In the genomic region with DNA sequence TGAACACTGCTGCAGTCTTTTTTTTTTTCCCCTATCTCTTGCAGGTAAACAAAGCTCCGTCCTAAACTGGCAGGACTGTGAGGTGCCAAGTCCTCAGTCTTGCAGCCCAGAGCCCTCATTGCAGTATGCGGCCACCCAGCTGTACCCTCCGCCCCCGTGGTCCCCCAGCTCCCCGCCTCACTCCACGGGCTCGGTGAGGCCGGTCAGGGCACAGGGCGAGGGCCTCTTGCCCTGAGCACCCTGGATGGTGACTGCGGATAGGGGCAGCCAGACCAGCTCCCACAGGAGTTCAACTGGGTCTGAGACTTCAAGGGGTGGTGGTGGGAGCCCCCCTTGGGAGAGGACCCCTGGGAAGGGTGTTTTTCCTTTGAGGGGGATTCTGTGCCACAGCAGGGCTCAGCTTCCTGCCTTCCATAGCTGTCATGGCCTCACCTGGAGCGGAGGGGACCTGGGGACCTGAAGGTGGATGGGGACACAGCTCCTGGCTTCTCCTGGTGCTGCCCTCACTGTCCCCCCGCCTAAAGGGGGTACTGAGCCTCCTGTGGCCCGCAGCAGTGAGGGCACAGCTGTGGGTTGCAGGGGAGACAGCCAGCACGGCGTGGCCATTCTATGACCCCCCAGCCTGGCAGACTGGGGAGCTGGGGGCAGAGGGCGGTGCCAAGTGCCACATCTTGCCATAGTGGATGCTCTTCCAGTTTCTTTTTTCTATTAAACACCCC, we compare ENCODE assay signal across 18 cellular contexts. TPM values are rescaled to one million over a fixed set of nuclear protein-coding genes. Genes with fewer than 3 reads are reported as not detected.
DNase-seq lines count a peak whose midpoint lies in the region; ATAC-seq and TF ChIP-seq lines count a peak whose summit lies in the region.
"Had no signal": no experiment of that assay in that cellular context is flagged by ENCODE, and none has a peak within 500 bp of the region (broad histone marks: within the 10 kb centered on the region; RNA-seq: fewer than 3 reads in every experiment).

No MANE protein-coding gene starts in this region.

- CTCF ChIA-PET in IMR-90 (lab: Yijun Ruan, JAX) = no interaction called here

- H3K27me3 ChIP-seq in IMR-90 (ENCODE audit: control insufficient read depth, insufficient read depth, low read length) (no peaks in the 10 kb centered on the region), neuronal stem cell (ENCODE audit: control insufficient read depth in 3 of 3, insufficient read depth in 3 of 3, low read depth in 1 of 3, low read length in 3 of 3) (no peaks in the 10 kb centered on the region), thyroid gland (no peaks in the 10 kb centered on the region)

- TF ChIP-seq CTCF in IMR-90 (conservative IDR thresholded peaks at IDR 0.05; ENCODE audit: low read depth, low read length) (no peak), thyroid gland (IDR thresholded peaks at IDR 0.05) (no peak)

- H3K9ac ChIP-seq in IMR-90 (ENCODE audit: low read depth, low read length) = no peak overlapping the region
- H3K9ac ChIP-seq in neuronal stem cell (ENCODE audit: low read depth, low read length, poor library complexity) = no peak overlapping the region
- H3K9ac ChIP-seq: KMS-11 had no signal

- H2BK20ac ChIP-seq in IMR-90 (ENCODE audit: low read depth, low read length) = no peak overlapping the region

- 73% methylated on average over 4 of the region's 16 CpGs; no CpG with 5 or more reads in 1 of the 2 experiments for WGBS in IMR-90 (ENCODE audit: extremely low coverage in 2 of 2, insufficient read length in 1 of 2), 2 experiments
- no CpG with 5 or more reads among the region's 16 CpGs for WGBS in neuronal stem cell (ENCODE audit: extremely low coverage in 2 of 2, insufficient read length in 2 of 2, insufficient replicate concordance in 1 of 2), 2 donors
- WGBS in thyroid gland, 2 donors = 78 to 81% methylated on average over 7 to 15 of the region's 16 CpGs

- no peak overlapping the region for H3K56ac ChIP-seq in IMR-90 (ENCODE audit: extremely low read depth, insufficient read depth, low read length)

- in situ Hi-C loops in IMR-90 (cut with MboI; ENCODE audit: low sequenced_read_pairs) = no loop called here

- POLR2A ChIA-PET in IMR-90 (lab: Charles Lee; ENCODE audit: unreplicated experiment) = no interaction called here

- TF ChIP-seq RAD21 in IMR-90 (IDR thresholded peaks at IDR 0.05; ENCODE audit: low read length) = no peak

- no peaks in the 10 kb centered on the region for H3K9me3 Mint-ChIP-seq in effector memory CD8-positive, alpha-beta T cell
- H3K9me3 Mint-ChIP-seq: CD4-positive, alpha-beta T cell had no signal

- no peak overlapping the region for H2BK5ac ChIP-seq in IMR-90 (ENCODE audit: low read depth, low read length, poor library complexity, severe bottlenecking)
- no peak overlapping the region for H2BK5ac ChIP-seq in neuronal stem cell (ENCODE audit: low read length)

- H3K9me3 ChIP-seq in IMR-90 (ENCODE audit: control insufficient read depth, insufficient read depth, low read length) (no peaks in the 10 kb centered on the region), neuronal stem cell (replicated peaks in 1 of 2; ENCODE audit: control insufficient read depth in 2 of 2, insufficient read depth in 1 of 2, low read depth in 1 of 2, low read length in 2 of 2) (no peaks in the 10 kb centered on the region), thyroid gland (no peaks in the 10 kb centered on the region)
- H3K9me3 ChIP-seq: Caco-2 had no signal

- peaks cover 0 to 3% of the 10 kb centered on the region in 2 donors for H3K4me1 Mint-ChIP-seq in effector memory CD8-positive, alpha-beta T cell (ENCODE audit: low read depth in 2 of 2)

- no TSS peak for BruUV-seq in IMR-90 (replicated peaks; lab: Mats Ljungman, UMichigan)

- peaks cover 3% of the 10 kb centered on the region; the same call in 1 of the 2 replicates for H3K4me1 ChIP-seq in IMR-90 (ENCODE audit: control insufficient read depth, insufficient read depth, low read length)
- no peaks in the 10 kb centered on the region for H3K4me1 ChIP-seq in neuronal stem cell (ENCODE audit: control insufficient read depth in 2 of 2, insufficient read depth in 1 of 2, low read depth in 1 of 2, low read length in 2 of 2)
- H3K4me1 ChIP-seq in thyroid gland = no peaks in the 10 kb centered on the region
- H3K4me1 ChIP-seq: Caco-2 had no signal

- TF ChIP-seq POLR2A in IMR-90 (IDR thresholded peaks at IDR 0.05; ENCODE audit: low read depth, low read length) = no peak
- TF ChIP-seq POLR2A in thyroid gland (IDR thresholded peaks at IDR 0.05) = no peak

- peaks cover 0 to 22% of the 10 kb centered on the region in 2 experiments; a peak in 3 of 4 replicates for H3K79me1 ChIP-seq in IMR-90 (ENCODE audit: low read depth in 1 of 2, low read length in 2 of 2)
- peaks cover 4% of the 10 kb centered on the region for H3K79me1 ChIP-seq in neuronal stem cell (ENCODE audit: low read depth, low read length)

- H3K4ac ChIP-seq in IMR-90 (ENCODE audit: low read depth, low read length) (no peak overlapping the region), neuronal stem cell (ENCODE audit: low read length) (no peak overlapping the region)

- H2AFZ ChIP-seq in IMR-90 (replicated peaks; ENCODE audit: low read length, poor library complexity) (no peak overlapping the region), neuronal stem cell (ENCODE audit: low read length) (no peak overlapping the region)

- H3K18ac ChIP-seq in IMR-90 (ENCODE audit: low read depth, low read length) (no peak overlapping the region), neuronal stem cell (ENCODE audit: low read length) (no peak overlapping the region)

- intact Hi-C loops in IMR-90 (cut with micrococcal nuclease) = no loop called here
- intact Hi-C loops in thyroid gland (cut with DNase I) = loop anchor here (10.0 kb wide), 1 partner anchor 265 kb away; no protein-coding TSS in a partner anchor

- peak overlapping the region in 1 of 2 donors; percentile 60 for H3K27ac Mint-ChIP-seq in effector memory CD8-positive, alpha-beta T cell
- H3K27ac Mint-ChIP-seq: CD4-positive, alpha-beta T cell had no signal

- H2BK120ac ChIP-seq in IMR-90 (ENCODE audit: low read depth, low read length) (no peak overlapping the region), neuronal stem cell (ENCODE audit: low read depth, low read length) (no peak overlapping the region)

- H3K14ac ChIP-seq in IMR-90 (replicated peaks; ENCODE audit: low read depth, low read length) (no peak overlapping the region), neuronal stem cell (ENCODE audit: low read length) (no peak overlapping the region)

- H3K36me3 ChIP-seq in IMR-90 (ENCODE audit: control insufficient read depth, insufficient read depth, low read length) = peaks cover 30% of the 10 kb centered on the region
- H3K36me3 ChIP-seq in neuronal stem cell (replicated peaks in 1 of 2; ENCODE audit: control insufficient read depth in 2 of 2, insufficient read depth in 2 of 2, low read length in 2 of 2) = peaks cover 8 to 29% of the 10 kb centered on the region in 2 donors
- H3K36me3 ChIP-seq in thyroid gland = peaks cover 21 to 22% of the 10 kb centered on the region in 2 donors

- H4K8ac ChIP-seq in IMR-90 (ENCODE audit: low read depth in 2 of 2, low read length in 2 of 2) = no peak overlapping the region
- no peak overlapping the region for H4K8ac ChIP-seq in neuronal stem cell (ENCODE audit: low read depth, low read length)

- H3K4me3 ChIP-seq in IMR-90 (ENCODE audit: insufficient read depth, low read depth, low read length) (no peak overlapping the region), neuronal stem cell (ENCODE audit: low read length in 2 of 2) (no peak overlapping the region), thyroid gland (replicated peaks in 1 of 3) (no peak overlapping the region)

- H2AK9ac ChIP-seq in IMR-90 (replicated peaks; ENCODE audit: low read depth, low read length, poor library complexity) = peak overlapping the region; percentile 42

- H2BK15ac ChIP-seq in IMR-90 (ENCODE audit: low read depth, low read length) (no peak overlapping the region), neuronal stem cell (ENCODE audit: low read length) (no peak overlapping the region)

- no peak overlapping the region for H3K4me3 Mint-ChIP-seq in effector memory CD8-positive, alpha-beta T cell
- H3K4me3 Mint-ChIP-seq: CD4-positive, alpha-beta T cell had no signal

- H3K36me3 Mint-ChIP-seq in effector memory CD8-positive, alpha-beta T cell (ENCODE audit: insufficient read depth) = no peaks in the 10 kb centered on the region

- dilution Hi-C loops in IMR-90 (cut with HindIII; ENCODE audit: low sequenced_read_pairs, unreplicated experiment) = no loop called here

- DNase-seq in AG20443 (ENCODE audit: low spot score) (peak; percentile 14), IMR-90 (no peak), ecto neural progenitor cell (ENCODE audit: low spot score) (peak; percentile 44), neuronal stem cell (ENCODE audit: low spot score) (no peak), dermis blood vessel endothelial cell (no peak), GOT3 (lab: John Stamatoyannopoulos, UW) (no peak), thyroid gland (no peak)
- no peak for DNase-seq in effector memory CD8-positive, alpha-beta T cell
- DNase-seq: Caco-2; CD4-positive, alpha-beta T cell; HCEC 1CT; NCI-H1436 treated with DMSO at 0.1 percent for 48 hours; NCI-H2029 treated with DMSO at 0.1 percent for 48 hours; NCI-H2171; NCI-H526; PC-3; RPMI8226 had no signal

- H2AK5ac ChIP-seq in IMR-90 (ENCODE audit: low read depth, low read length) = no peak overlapping the region
- no peak overlapping the region for H2AK5ac ChIP-seq in neuronal stem cell (ENCODE audit: low read depth, low read length)

- H3K4me2 ChIP-seq in IMR-90 (ENCODE audit: low read depth, low read length) = no peak overlapping the region
- no peak overlapping the region for H3K4me2 ChIP-seq in neuronal stem cell (ENCODE audit: insufficient read depth, low read length, poor library complexity, severe bottlenecking)
- H3K4me2 ChIP-seq: KMS-11 had no signal

- H3K27ac ChIP-seq in IMR-90 (ENCODE audit: insufficient read depth, low read length) (no peak overlapping the region), neuronal stem cell (replicated peaks; ENCODE audit: low read length) (no peak overlapping the region), thyroid gland (no peak overlapping the region)
- H3K27ac ChIP-seq: KMS-11 had no signal

- H3K9me1 ChIP-seq in IMR-90 (ENCODE audit: insufficient read depth, low read length) = no peaks in the 10 kb centered on the region

- H4K20me1 ChIP-seq in IMR-90 (ENCODE audit: insufficient read depth, low read length) = peaks cover 38% of the 10 kb centered on the region

- no peak overlapping the region for H4K91ac ChIP-seq in IMR-90 (ENCODE audit: insufficient read depth, low read depth, low read length)
- H4K91ac ChIP-seq in neuronal stem cell (ENCODE audit: low read depth, low read length, poor library complexity) = no peak overlapping the region

- ATAC-seq in IMR-90 (ENCODE audit: low read depth) = no peak
- no peak for ATAC-seq in effector memory CD8-positive, alpha-beta T cell (replicated peaks)

- no peak overlapping the region for H4K5ac ChIP-seq in IMR-90 (ENCODE audit: low read depth, low read length)

- H3K23ac ChIP-seq in IMR-90 (ENCODE audit: low read depth, low read length) (no peak overlapping the region), neuronal stem cell (ENCODE audit: low read depth, low read length, poor library complexity) (peak overlapping the region; percentile 90)

- no peak overlapping the region for H2BK12ac ChIP-seq in neuronal stem cell (ENCODE audit: low read length)

- no peaks in the 10 kb centered on the region for H3K27me3 Mint-ChIP-seq in effector memory CD8-positive, alpha-beta T cell
- H3K27me3 Mint-ChIP-seq: CD4-positive, alpha-beta T cell had no signal

RNA-seq across cellular contexts. Expression of a gene that starts 13.8 kb away (rescaled TPM):
- 1.1 and 1.3 TPM in 2 replicates for total RNA-seq in IMR-90 (2012; rRNA removed)
- 2.0 and 2.5 TPM in 2 replicates for polyA plus RNA-seq in IMR-90 (2012; rRNA removed)
- polyA plus RNA-seq in IMR-90 (2012; cell fraction: cytosol; rRNA removed) = 2.1 and 4.5 TPM in 2 replicates
- 2.3 and 2.9 TPM in 2 replicates for polyA plus RNA-seq in IMR-90 (2012; cell fraction: nucleus; rRNA removed; ENCODE audit: low replicate concordance)
- polyA plus RNA-seq in neuronal stem cell (2013, experiment 1 of 2) = not detected
- 0.03 TPM for polyA plus RNA-seq in neuronal stem cell (2013, experiment 2 of 2)
- 1.9 and 7.3 TPM in 2 replicates for total RNA-seq in dermis blood vessel endothelial cell
- 1 to 10 TPM; 3.5 to 9.6 (median 5.0) TPM for total RNA-seq in thyroid gland
- total RNA-seq: PC-3 had no signal

RNA-seq across cellular contexts. Expression of a gene that starts 25.7 kb away (rescaled TPM):
- 8.9 and 9.1 TPM in 2 replicates for total RNA-seq in IMR-90 (2012; rRNA removed)
- 86.2 and 108 TPM in 2 replicates for polyA plus RNA-seq in IMR-90 (2012; rRNA removed)
- polyA plus RNA-seq in IMR-90 (2012; cell fraction: cytosol; rRNA removed) = 69.9 and 88.4 TPM in 2 replicates
- 148 and 251 TPM in 2 replicates for polyA plus RNA-seq in IMR-90 (2012; cell fraction: nucleus; rRNA removed; ENCODE audit: low replicate concordance)
- polyA plus RNA-seq in neuronal stem cell (2013, experiment 1 of 2) = 45.9 TPM
- polyA plus RNA-seq in neuronal stem cell (2013, experiment 2 of 2) = 48.5 TPM
- 19.9 and 20.6 TPM in 2 replicates for total RNA-seq in dermis blood vessel endothelial cell
- 10 to 100 TPM; 11.3 to 39.8 (median 26.7) TPM for total RNA-seq in thyroid gland

Comparison
In these comparisons a context has a peak if more than half of its experiments do, and no peak if none do; other contexts are left out.
1. DNase-seq: peak in AG20443 (single experiment) and ecto neural progenitor cell (single experiment); none in IMR-90 (single experiment), neuronal stem cell (single experiment), dermis blood vessel endothelial cell (single experiment), effector memory CD8-positive, alpha-beta T cell (0 of 3), GOT3 (single experiment) and thyroid gland (0 of 2).